8 cellular contexts compared by ENCODE assay signal in genomic region chr3:197555281-197556261, GRCh38. TPM values are rescaled to one million over a fixed set of nuclear protein-coding genes. Genes with fewer than 3 reads are reported as not detected.
A peak's percentile ranks its signal among the peaks of the same experiment; 100 is the strongest.
DNase-seq lines count a peak whose midpoint lies in the region; ATAC-seq and TF ChIP-seq lines count a peak whose summit lies in the region.

Gene BDH1, minus strand, starts transcription at chr3:197555968. Its CDS starts 9,525 bp downstream, at chr3:197546443.

- H3K4me3 ChIP-seq in HCT116 (replicated peaks in 1 of 2; ENCODE audit: low read depth in 1 of 2, low read length in 2 of 2): peak within 1 kb of the TSS; percentile 81 to 87

- peak within 1 kb of the TSS; percentile 80 for H3K27ac ChIP-seq in HCT116 (ENCODE audit: low read depth, low read length)
- H3K27ac ChIP-seq in VCaP: peak within 1 kb of the TSS; percentile 90

- peak within 1 kb of the TSS; percentile 96 for H3K4me2 ChIP-seq in HCT116 (ENCODE audit: low read length)

- POLR2A ChIA-PET in HCT116 (lab: Charles Lee): no interaction called here

- H4K20me1 ChIP-seq in HCT116 (ENCODE audit: insufficient read depth): no peaks in the 10 kb centered on the region

- H3K79me2 ChIP-seq in HCT116 (ENCODE audit: insufficient read depth, low read length): peaks cover 12% of the 10 kb centered on the region

- peak within 1 kb of the TSS; percentile 43 for H2AFZ ChIP-seq in HCT116 (ENCODE audit: low read depth, low read length, poor library complexity, severe bottlenecking)

- peak; percentile 5; the same call in 1 of the 2 replicates for TF ChIP-seq RAD21 in HCT116 (IDR thresholded peaks at IDR 0.05; ENCODE audit: low read depth)

- in situ Hi-C loops in G401 (cut with HindIII; ENCODE audit: low sequenced_read_pairs): no loop called here
- in situ Hi-C loops in T47D (cut with HindIII; ENCODE audit: low pct_unique_long_range_greater_than_20kb, low sequenced_read_pairs): no loop called here

- DNase-seq in G401 (ENCODE audit: low spot score) (peak; percentile 61), HCT116 (ENCODE audit: low read depth, low spot score) (no peak), NCI-H1092 (lab: John Stamatoyannopoulos, UW) (peak; percentile 61), T47D (ENCODE audit: low read depth in 1 of 2, low spot score in 1 of 2) (peak; percentile 75 to 78), kidney tubule cell (ENCODE audit: low spot score) (peak; percentile 58)
- DNase-seq in stimulated activated CD4-positive, alpha-beta T cell treated with anti-CD3 and anti-CD28 coated beads, Interleukin-2, amount 100 ng/mL, for 4 hours (ENCODE audit: low read depth): peak; percentile 31

- no peak for TF ChIP-seq POLR2A in HCT116 (IDR thresholded peaks at IDR 0.05; ENCODE audit: borderline replicate concordance, extremely low read depth, insufficient read depth, insufficient read length)

- TF ChIP-seq CTCF in HCT116 (IDR thresholded peaks at IDR 0.05 in 2 of 3, conservative IDR thresholded peaks at IDR 0.05 in 1 of 3; ENCODE audit: borderline replicate concordance in 1 of 3, insufficient read depth in 1 of 3, low read depth in 2 of 3, low read length in 2 of 3): no peak
- no peak for TF ChIP-seq CTCF in VCaP (conservative IDR thresholded peaks at IDR 0.05)

- H3K27me3 ChIP-seq in HCT116 (ENCODE audit: insufficient read depth, low read length): no peaks in the 10 kb centered on the region

- no peaks in the 10 kb centered on the region for H3K36me3 ChIP-seq in HCT116 (ENCODE audit: control insufficient read depth in 1 of 2, insufficient read depth in 2 of 2, low read length in 2 of 2)

- peaks cover 9 to 24% of the 10 kb centered on the region in 2 experiments; a peak in 3 of 4 replicates for H3K4me1 ChIP-seq in HCT116 (ENCODE audit: control insufficient read depth in 1 of 2, insufficient read depth in 2 of 2, low read length in 2 of 2)

- BruUV-seq in HCT116 (replicated peaks; lab: Mats Ljungman, UMichigan): TSS peak; percentile 58

- ATAC-seq in HCT116 (peak; percentile 58), GM19467 (IDR thresholded peaks at IDR 0.05; ENCODE audit: unreplicated experiment) (no peak)

- no peaks in the 10 kb centered on the region; the same call in 1 of the 2 replicates for H3K9me2 ChIP-seq in HCT116 (ENCODE audit: insufficient read depth)

- H3K9ac ChIP-seq in HCT116 (ENCODE audit: low read length): peak within 1 kb of the TSS; percentile 83

- CTCF ChIA-PET in HCT116 (lab: Charles Lee): no interaction called here

- no peaks in the 10 kb centered on the region for H3K9me3 ChIP-seq in HCT116 (ENCODE audit: control insufficient read depth in 1 of 2, insufficient read depth in 1 of 2, low read depth in 1 of 2, low read length in 2 of 2)

- intact Hi-C loops in HCT116 (cut with micrococcal nuclease): no loop called here

- RAD21 ChIA-PET in HCT116 (lab: Charles Lee; ENCODE audit: low non-redundant PET in 1 of 2, low total read pairs in 2 of 2, uncharacterized antibody in 2 of 2, unreplicated experiment in 2 of 2): no interaction called here

TF ChIP-seq in HCT116, 20 proteins besides CTCF, POLR2A, EP300 and RAD21:
- TF ChIP-seq REST (IDR thresholded peaks at IDR 0.05; ENCODE audit: low read depth) (no peak), MAX (IDR thresholded peaks at IDR 0.05) (peak; percentile 77), CEBPB (IDR thresholded peaks at IDR 0.05; ENCODE audit: low read depth) (no peak), YY1 (IDR thresholded peaks at IDR 0.05; ENCODE audit: extremely low read depth, insufficient replicate concordance, low read depth, low read length) (peak; percentile 61), POLR2AphosphoS5 (IDR thresholded peaks at IDR 0.05; ENCODE audit: low read depth, low read length) (peak; percentile 69), EGR1 (IDR thresholded peaks at IDR 0.05; ENCODE audit: low read depth) (0 out of 2 replicates have a peak, but pooled peaks have one; percentile 37), JUND (IDR thresholded peaks at IDR 0.05) (no peak), ZFX (IDR thresholded peaks at IDR 0.05) (peak; percentile 82)

RNA-seq across cellular contexts. Expression of gene BDH1, which starts in this region (rescaled TPM):
- total RNA-seq in G401 (2014; rRNA removed; shearing (Covaris generic)): 0.31 TPM in 1 of 2 replicates, not detected in the other
- total RNA-seq in HCT116 (2021; ENCODE audit: unreplicated experiment): 26.6 TPM
- polyA plus RNA-seq in HCT116 (2012): 23.7 and 32.0 TPM in 2 replicates

Comparison
In these comparisons a context has a peak if more than half of its experiments do, and no peak if none do; other contexts are left out.
1. RNA of gene BDH1 (total RNA-seq): 26.6 TPM in HCT116 (single experiment); 0.31 TPM in G401; every median in the first group is over 10 times any median in the second.
2. Peak in DNase-seq in G401; RNA of the gene not detected or under 1 TPM.